In genomic region chr11:131852757-131853156, GRCh38 we compare ENCODE assay signal across 25 cellular contexts.
"Had no signal": no experiment of that assay in that cellular context is flagged by ENCODE, and none has a peak within 500 bp of the region (broad histone marks: within the 10 kb centered on the region; RNA-seq: fewer than 3 reads in every experiment).

No MANE protein-coding gene starts in this region.

- H3K4me1 ChIP-seq: colonic mucosa, esophagus muscularis mucosa, esophagus squamous epithelium, foreskin keratinocyte, gastrocnemius medialis, gastroesophageal sphincter, heart left ventricle, heart right ventricle had no signal

- H3K4me3 Mint-ChIP-seq: dendritic cell treated with granulocyte-macrophage colony-stimulating factor and Interleukin-4, amounts not matched to agents 40 ng/mL and 50 ng/mL, for 4 days; effector memory CD8-positive, alpha-beta T cell; endodermal cell had no signal

- H3K27me3 ChIP-seq: colonic mucosa, dorsolateral prefrontal cortex, esophagus squamous epithelium, gastrocnemius medialis had no signal

- ATAC-seq: effector memory CD8-positive, alpha-beta T cell; esophagus mucosa; gastrocnemius medialis; gastroesophageal sphincter; heart left ventricle; heart right ventricle had no signal

- H3K9me3 Mint-ChIP-seq: dendritic cell treated with granulocyte-macrophage colony-stimulating factor and Interleukin-4, amounts not matched to agents 40 ng/mL and 50 ng/mL, for 4 days; endodermal cell had no signal

- H3K27me3 Mint-ChIP-seq: effector memory CD8-positive, alpha-beta T cell had no signal

- H3K27ac Mint-ChIP-seq: dendritic cell treated with granulocyte-macrophage colony-stimulating factor and Interleukin-4, amounts not matched to agents 40 ng/mL and 50 ng/mL, for 4 days; effector memory CD8-positive, alpha-beta T cell; endodermal cell had no signal

- DNase-seq: colonic mucosa; cortex of kidney; dermis blood vessel endothelial cell; dorsolateral prefrontal cortex; effector CD4-positive, alpha-beta T cell; effector CD8-positive, alpha-beta T cell; effector memory CD4-positive, alpha-beta T cell; effector memory CD8-positive, alpha-beta T cell; endodermal cell; erythroblast; esophagus squamous epithelium; foreskin fibroblast; foreskin keratinocyte; foreskin melanocyte; gastrocnemius medialis; glutamatergic neuron; head of caudate nucleus; heart left ventricle; heart right ventricle had no signal

- H3K27ac ChIP-seq: colonic mucosa, coronary artery, dorsolateral prefrontal cortex, epithelial cell of prostate, esophagus muscularis mucosa, esophagus squamous epithelium, foreskin keratinocyte, gastrocnemius medialis, gastroesophageal sphincter, heart left ventricle, heart right ventricle had no signal

- H3K36me3 ChIP-seq: colonic mucosa, esophagus muscularis mucosa, esophagus squamous epithelium, gastrocnemius medialis, gastroesophageal sphincter, heart left ventricle, heart right ventricle had no signal

- H3K9me3 ChIP-seq: colonic mucosa, esophagus muscularis mucosa, esophagus squamous epithelium, gastrocnemius medialis, gastroesophageal sphincter, heart left ventricle, heart right ventricle had no signal

- H3K4me3 ChIP-seq: colonic mucosa, coronary artery, dorsolateral prefrontal cortex, esophagus muscularis mucosa, esophagus squamous epithelium, gastrocnemius medialis, gastroesophageal sphincter, heart left ventricle, heart right ventricle had no signal
